25 cellular contexts compared by ENCODE assay signal in the genomic region with DNA sequence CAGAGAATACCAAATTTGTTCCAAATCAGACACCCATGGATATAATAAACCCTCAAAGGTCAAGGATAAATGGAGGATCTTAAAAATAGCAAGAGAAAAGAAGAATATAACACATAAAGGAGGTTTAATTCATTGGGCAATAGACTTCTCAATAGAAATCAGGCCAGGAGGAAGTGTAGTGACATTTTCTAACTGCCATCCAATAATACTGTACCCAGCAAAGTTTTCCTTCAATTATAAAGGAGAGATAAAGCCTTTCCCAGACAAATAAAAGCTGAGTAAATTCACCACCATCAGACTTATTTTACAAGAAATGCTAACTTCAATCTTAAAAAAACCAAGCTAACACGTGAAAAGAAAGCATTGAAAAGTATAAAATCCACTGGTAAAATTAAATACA.
"Had no signal": no experiment of that assay in that cellular context is flagged by ENCODE, and none has a peak within 500 bp of the region (broad histone marks: within the 10 kb centered on the region; RNA-seq: fewer than 3 reads in every experiment).

No MANE protein-coding gene starts in this region.

- DNase-seq: natural killer cell; occipital lobe; ovary; posterior cingulate gyrus; psoas muscle; right cardiac atrium; right lobe of liver; sigmoid colon; small intestine; stimulated activated CD4-positive, alpha-beta T cell treated with anti-CD3 and anti-CD28 coated beads, Interleukin-15, amount 100 ng/mL, for 24 hours; stimulated activated CD4-positive, alpha-beta T cell treated with anti-CD3 and anti-CD28 coated beads, Interleukin-2, amount 100 ng/mL, for 24 hours; stimulated activated CD4-positive, alpha-beta T cell treated with anti-CD3 and anti-CD28 coated beads, Interleukin-2, amount 100 ng/mL, for 48 hours; stimulated activated CD4-positive, alpha-beta T cell treated with anti-CD3 and anti-CD28 coated beads, Interleukin-4, amount 100 ng/mL, for 24 hours; stimulated activated naive B cell treated with anti-CD40 and anti-IgM and Interleukin-4, amounts not matched to agents 10 μg/mL and 1 μg/mL and 100 μg/mL, for 72 hours; stimulated activated naive CD4-positive, alpha-beta T cell treated with Interleukin-2 at 50 U/mL for 16 hours; stomach; thyroid gland; trophoblast cell; upper lobe of left lung; uterus had no signal

- H3K79me2 ChIP-seq: parathyroid adenoma had no signal

- H3K27me3 ChIP-seq: neural progenitor cell, ovary, right lobe of liver, sigmoid colon, stomach, thyroid gland, tibial nerve, upper lobe of left lung, uterus had no signal

- H3K9me3 ChIP-seq: ovary, right lobe of liver, thyroid gland had no signal

- H2AFZ ChIP-seq: neural progenitor cell, parathyroid adenoma had no signal

- H3K4me1 ChIP-seq: neural progenitor cell, parathyroid adenoma, psoas muscle, right lobe of liver, sigmoid colon, stomach, thyroid gland, tibial nerve, upper lobe of left lung, uterus had no signal

- H3K27ac ChIP-seq: neural progenitor cell, ovary, parathyroid adenoma, psoas muscle, right lobe of liver, sigmoid colon, stomach, thoracic aorta, thyroid gland, tibial nerve, upper lobe of left lung, uterus had no signal

- ATAC-seq: natural killer cell; psoas muscle; right cardiac atrium; right lobe of liver; stimulated activated effector memory CD8-positive, alpha-beta T cell treated with anti-CD3 and anti-CD28 coated beads, Interleukin-12 subunit alpha, Interleukin-12 subunit beta, amount 100 ng/mL, for 72 hours; stimulated activated naive B cell treated with anti-CD40 and anti-IgM and Interleukin-4, amounts not matched to agents 10 μg/mL and 1 μg/mL and 100 μg/mL, for 72 hours had no signal

- H3K4me3 ChIP-seq: neural progenitor cell, ovary, psoas muscle, right lobe of liver, sigmoid colon, stomach, thoracic aorta, thyroid gland, tibial nerve, upper lobe of left lung, uterus had no signal

- H3K36me3 ChIP-seq: neural progenitor cell, ovary, right lobe of liver, sigmoid colon, stomach, thoracic aorta, thyroid gland, tibial nerve, upper lobe of left lung, uterus had no signal

- FAIRE-seq: small intestine had no signal

- H3K9ac ChIP-seq: neural progenitor cell, parathyroid adenoma had no signal

- H3K4me2 ChIP-seq: neural progenitor cell had no signal
